Comparison of ENCODE assay signal across 8 cellular contexts in the genomic region with DNA sequence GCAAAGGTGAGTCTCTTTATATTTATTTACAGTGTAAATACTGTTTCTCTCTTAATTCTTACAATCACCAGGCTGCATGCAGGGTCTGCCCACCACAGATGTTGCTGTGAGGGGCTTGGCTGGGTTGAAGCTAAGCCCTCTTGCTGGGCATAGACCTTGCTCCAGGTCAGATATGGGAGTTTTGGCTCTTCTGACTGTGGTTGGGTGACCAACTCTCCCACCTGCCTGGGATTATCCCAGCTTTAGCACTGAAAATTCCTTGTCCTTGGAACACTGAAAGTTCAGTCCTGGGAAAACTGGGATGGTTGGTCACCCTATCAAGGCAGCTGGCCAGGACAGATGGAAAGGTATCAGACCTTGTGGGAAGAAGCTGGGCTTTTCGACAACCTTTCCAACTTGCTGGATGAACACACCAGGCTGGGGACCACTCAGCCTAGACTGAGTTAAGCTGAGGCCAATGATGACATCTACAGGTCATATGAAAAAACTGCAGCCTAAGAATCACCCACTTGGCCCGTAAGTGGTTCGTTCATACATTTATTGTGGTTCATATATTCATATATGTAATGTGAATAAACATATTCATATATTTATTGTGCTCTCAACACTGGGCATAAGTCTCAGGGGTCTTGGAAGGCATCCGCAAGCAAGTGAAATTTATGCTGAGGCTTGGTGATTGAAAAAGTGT. TPM values are rescaled to one million over a fixed set of nuclear protein-coding genes. Genes with fewer than 3 reads are reported as not detected.
DNase-seq lines count a peak whose midpoint lies in the region; ATAC-seq and TF ChIP-seq lines count a peak whose summit lies in the region.

No MANE protein-coding gene starts in this region.

- H3K27me3 Mint-ChIP-seq in stimulated activated memory B cell treated with anti-CD40 and anti-IgM and Interleukin-4, amounts not matched to agents 10 μg/mL and 1 μg/mL and 100 μg/mL, for 72 hours = no peaks in the 10 kb centered on the region

- H2AFZ ChIP-seq in osteoblast (ENCODE audit: low read length) = no peak overlapping the region

- DNase-seq in DMS153 (lab: John Stamatoyannopoulos, UW) = peak; percentile 77
- peak; percentile 72 for DNase-seq in Jurkat, Clone E6-1 (ENCODE audit: low read depth, low spot score)
- DNase-seq in NOMO-1 treated with dmso at 0.1 percent for 144 hours (lab: John Stamatoyannopoulos, UW; ENCODE audit: unreplicated experiment) = peak; percentile 54
- DNase-seq in activated T-cell treated with anti-CD3 and anti-CD28 coated beads, Interleukin-2, amount 50 U/mL, for 1 hour = peak; percentile 30
- peak; percentile 90 for DNase-seq in fibroblast of the aortic adventitia (ENCODE audit: low read depth)
- peak; percentile 73 for DNase-seq in osteoblast (ENCODE audit: insufficient read length, low spot score, missing footprints)

- H3K27me3 ChIP-seq in osteoblast (ENCODE audit: insufficient read depth, low read length) = no peaks in the 10 kb centered on the region

- H3K36me3 ChIP-seq in osteoblast (ENCODE audit: insufficient read depth, low read length) = no peaks in the 10 kb centered on the region

- H3K4me1 Mint-ChIP-seq in stimulated activated memory B cell treated with anti-CD40 and anti-IgM and Interleukin-4, amounts not matched to agents 10 μg/mL and 1 μg/mL and 100 μg/mL, for 72 hours = peaks cover 11% of the 10 kb centered on the region

- H3K27ac Mint-ChIP-seq in stimulated activated memory B cell treated with anti-CD40 and anti-IgM and Interleukin-4, amounts not matched to agents 10 μg/mL and 1 μg/mL and 100 μg/mL, for 72 hours = no peak overlapping the region

- H3K4me3 Mint-ChIP-seq in stimulated activated memory B cell treated with anti-CD40 and anti-IgM and Interleukin-4, amounts not matched to agents 10 μg/mL and 1 μg/mL and 100 μg/mL, for 72 hours = no peak overlapping the region

- ATAC-seq in HG02938 (IDR thresholded peaks at IDR 0.05; ENCODE audit: unreplicated experiment) = no peak
- no peak for ATAC-seq in stimulated activated memory B cell treated with anti-CD40 and anti-IgM and Interleukin-4, amounts not matched to agents 10 μg/mL and 1 μg/mL and 100 μg/mL, for 72 hours

- peak; percentile 75 for TF ChIP-seq CTCF in fibroblast of the aortic adventitia (IDR thresholded peaks at IDR 0.05; ENCODE audit: insufficient read depth, low read length)
- peak; percentile 89 for TF ChIP-seq CTCF in osteoblast (IDR thresholded peaks at IDR 0.05; ENCODE audit: extremely low read depth, low read depth, low read length)

- no peaks in the 10 kb centered on the region for H4K20me1 ChIP-seq in osteoblast (ENCODE audit: insufficient read depth, low read length)

- H3K36me3 Mint-ChIP-seq in stimulated activated memory B cell treated with anti-CD40 and anti-IgM and Interleukin-4, amounts not matched to agents 10 μg/mL and 1 μg/mL and 100 μg/mL, for 72 hours = no peaks in the 10 kb centered on the region

- H3K4me1 ChIP-seq in osteoblast (ENCODE audit: insufficient read depth, low read length) = peaks cover 6% of the 10 kb centered on the region

- H3K4me3 ChIP-seq in Jurkat, Clone E6-1 (ENCODE audit: low read length) = no peak overlapping the region
- no peak overlapping the region for H3K4me3 ChIP-seq in fibroblast of the aortic adventitia (ENCODE audit: low read depth, low read length)
- H3K4me3 ChIP-seq in osteoblast (ENCODE audit: insufficient read depth, low read length) = no peak overlapping the region

- no peak overlapping the region for H3K4me2 ChIP-seq in osteoblast (ENCODE audit: insufficient read depth, low read length)

- no peaks in the 10 kb centered on the region for H3K79me2 ChIP-seq in osteoblast (ENCODE audit: insufficient read depth, low read length)

- no peaks in the 10 kb centered on the region for H3K9me3 Mint-ChIP-seq in stimulated activated memory B cell treated with anti-CD40 and anti-IgM and Interleukin-4, amounts not matched to agents 10 μg/mL and 1 μg/mL and 100 μg/mL, for 72 hours

- no peak overlapping the region for H3K27ac ChIP-seq in osteoblast (ENCODE audit: low read depth, low read length)

- H3K9me3 ChIP-seq in osteoblast (ENCODE audit: low read depth, low read length) = no peaks in the 10 kb centered on the region

RNA-seq across cellular contexts. Expression of gene HPDL, which starts 26.6 kb away (rescaled TPM):
- not detected for polyA plus RNA-seq in Jurkat, Clone E6-1 (2012; ENCODE audit: insufficient read depth, insufficient read length)
- total RNA-seq in fibroblast of the aortic adventitia (ENCODE audit: low replicate concordance) = 1.1 and 1.4 TPM in 2 replicates
- total RNA-seq in osteoblast = 0.36 and 0.59 TPM in 2 replicates

RNA-seq across cellular contexts. Expression of gene TOE1, which starts 39.8 kb away (rescaled TPM):
- 24.2 TPM for polyA plus RNA-seq in Jurkat, Clone E6-1 (2012; ENCODE audit: insufficient read depth, insufficient read length)
- total RNA-seq in fibroblast of the aortic adventitia (ENCODE audit: low replicate concordance) (2.7 and 14.7 TPM in 2 replicates), osteoblast (6.5 and 8.5 TPM in 2 replicates)

RNA-seq across cellular contexts. Expression of gene MUTYH, which starts 40.1 kb away (rescaled TPM):
- polyA plus RNA-seq in Jurkat, Clone E6-1 (2012; ENCODE audit: insufficient read depth, insufficient read length) = 45.8 TPM
- 7.7 and 16.8 TPM in 2 replicates for total RNA-seq in fibroblast of the aortic adventitia (ENCODE audit: low replicate concordance)
- 13.6 and 14.1 TPM in 2 replicates for total RNA-seq in osteoblast

Comparison
In these comparisons a context has a peak if more than half of its experiments do, and no peak if none do; other contexts are left out.
1. DNase-seq: peak in every context shown above with its lines; median percentile 90 in fibroblast of the aortic adventitia; 77 in DMS153; 73 in osteoblast; 72 in Jurkat, Clone E6-1; 54 in NOMO-1 treated with dmso at 0.1 percent for 144 hours; 30 in activated T-cell treated with anti-CD3 and anti-CD28 coated beads, Interleukin-2, amount 50 U/mL, for 1 hour.